Comparison of ENCODE assay signal across 1 cellular context in the genomic region with DNA sequence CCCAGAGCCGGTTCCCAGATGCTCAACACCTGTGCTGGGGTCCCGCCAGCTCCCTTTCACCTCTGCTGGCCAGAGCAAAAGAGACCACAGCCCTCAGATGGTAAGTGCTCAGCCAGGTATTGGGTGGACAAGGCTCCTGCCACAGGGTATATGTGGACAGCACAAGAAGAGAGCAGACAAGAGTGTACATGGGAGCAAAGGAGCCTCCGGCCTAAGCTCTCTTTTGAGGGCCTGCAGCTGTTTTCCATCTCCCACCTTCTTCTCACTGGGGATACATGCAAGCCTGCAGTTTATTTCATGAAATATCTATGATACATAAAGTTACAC.
TF ChIP-seq lines count a peak whose summit lies in the region.

No MANE protein-coding gene starts in this region.

TF ChIP-seq in HepG2, 621 proteins besides CTCF, POLR2A, EP300 and RAD21:
- TF ChIP-seq HES4 (CRISPR knock-in tag; IDR thresholded peaks at IDR 0.05; ENCODE audit: borderline replicate concordance) (0 out of 2 replicates have a peak, but pooled peaks have one; percentile 34), NRL (CRISPR knock-in tag; IDR thresholded peaks at IDR 0.05; ENCODE audit: borderline replicate concordance) (0 out of 2 replicates have a peak, but pooled peaks have one; percentile 44), ZNF687 (CRISPR knock-in tag; IDR thresholded peaks at IDR 0.05) (peak; percentile 40), MYC (CRISPR knock-in tag; IDR thresholded peaks at IDR 0.05; ENCODE audit: borderline replicate concordance) (0 out of 2 replicates have a peak, but pooled peaks have one; percentile 33), MEIS1 (CRISPR knock-in tag; IDR thresholded peaks at IDR 0.05; ENCODE audit: borderline replicate concordance) (no peak), ZNF891 (CRISPR knock-in tag; IDR thresholded peaks at IDR 0.05) (0 out of 2 replicates have a peak, but pooled peaks have one; percentile 52), SP4 (CRISPR knock-in tag; IDR thresholded peaks at IDR 0.05) (no peak), ZBTB40 (IDR thresholded peaks at IDR 0.05) (no peak), ZBTB40 (CRISPR knock-in tag; IDR thresholded peaks at IDR 0.05) (0 out of 2 replicates have a peak, but pooled peaks have one; percentile 3), ZNF280B (CRISPR knock-in tag; IDR thresholded peaks at IDR 0.05; ENCODE audit: borderline replicate concordance) (0 out of 2 replicates have a peak, but pooled peaks have one; percentile 2), ZNF224 (CRISPR knock-in tag; IDR thresholded peaks at IDR 0.05) (0 out of 2 replicates have a peak, but pooled peaks have one; percentile 3), ZNF598 (CRISPR knock-in tag; IDR thresholded peaks at IDR 0.05; ENCODE audit: borderline replicate concordance) (no peak)
